8 cellular contexts compared by ENCODE assay signal in genomic region chr7:139034855-139035587, GRCh38. TPM values are rescaled to one million over a fixed set of nuclear protein-coding genes. Genes with fewer than 3 reads are reported as not detected.
A peak's percentile ranks its signal among the peaks of the same experiment; 100 is the strongest.
DNase-seq lines count a peak whose midpoint lies in the region; ATAC-seq and TF ChIP-seq lines count a peak whose summit lies in the region.

No MANE protein-coding gene starts in this region.

- no peak for TF ChIP-seq CTCF in WI38 (IDR thresholded peaks at IDR 0.05; ENCODE audit: low read depth, low read length)
- no peak for TF ChIP-seq CTCF in endodermal cell (conservative IDR thresholded peaks at IDR 0.05)

- peak overlapping the region; percentile 70 for H3K4me3 Mint-ChIP-seq in endodermal cell

- peaks cover 10% of the 10 kb centered on the region for H3K4me1 Mint-ChIP-seq in endodermal cell

- peak overlapping the region; percentile 25 for H3K9ac ChIP-seq in endodermal cell (ENCODE audit: extremely low read depth, low read length, poor library complexity, severe bottlenecking)

- in situ Hi-C loops in Caki2 (cut with HindIII; ENCODE audit: low pct_unique_long_range_greater_than_20kb, low sequenced_read_pairs): no loop called here

- peaks cover 32% of the 10 kb centered on the region for H3K36me3 Mint-ChIP-seq in endodermal cell (ENCODE audit: low read depth)

- H3K36me3 ChIP-seq in endodermal cell (ENCODE audit: control insufficient read depth, insufficient read depth, low read length): peaks cover 4% of the 10 kb centered on the region
- peaks cover 37% of the 10 kb centered on the region for H3K36me3 ChIP-seq in mesodermal cell (ENCODE audit: control insufficient read depth, insufficient read depth, low read length)
- H3K36me3 ChIP-seq in thymus (ENCODE audit: control insufficient read depth, insufficient read depth): peaks cover 4% of the 10 kb centered on the region

- H3K4me3 ChIP-seq in WI38 (ENCODE audit: low read depth, low read length): peak overlapping the region; percentile 77
- H3K4me3 ChIP-seq in endodermal cell (ENCODE audit: low read length): peak overlapping the region; percentile 60
- peak overlapping the region; percentile 60 for H3K4me3 ChIP-seq in mesodermal cell (ENCODE audit: extremely low read depth, insufficient read depth, low read length, poor library complexity, severe bottlenecking)
- H3K4me3 ChIP-seq in thymus (ENCODE audit: low read length): peak overlapping the region; percentile 74

- H3K9me3 Mint-ChIP-seq in endodermal cell: no peaks in the 10 kb centered on the region

- H3K9me3 ChIP-seq in endodermal cell (ENCODE audit: control insufficient read depth, low read length): no peaks in the 10 kb centered on the region
- H3K9me3 ChIP-seq in mesodermal cell (ENCODE audit: control insufficient read depth, low read length): no peaks in the 10 kb centered on the region
- no peaks in the 10 kb centered on the region for H3K9me3 ChIP-seq in thymus (ENCODE audit: control insufficient read depth)

- ATAC-seq in GM19467 (IDR thresholded peaks at IDR 0.05; ENCODE audit: unreplicated experiment): peak; percentile 18

- peaks cover 2% of the 10 kb centered on the region for H3K27me3 Mint-ChIP-seq in endodermal cell (ENCODE audit: insufficient read depth)

- no peak overlapping the region for H3K27ac Mint-ChIP-seq in endodermal cell

- H3K27me3 ChIP-seq in endodermal cell (ENCODE audit: control insufficient read depth, insufficient read depth, low read length, poor library complexity, severe bottlenecking) (peaks cover 6% of the 10 kb centered on the region), thymus (ENCODE audit: control insufficient read depth, insufficient read depth) (no peaks in the 10 kb centered on the region)

- no peak overlapping the region for H3K27ac ChIP-seq in endodermal cell (ENCODE audit: low read depth, low read length)
- H3K27ac ChIP-seq in mesodermal cell (ENCODE audit: low read depth, low read length, severe bottlenecking): no peak overlapping the region
- H3K27ac ChIP-seq in thymus (ENCODE audit: low read depth): no peak overlapping the region

- H3K4me1 ChIP-seq in endodermal cell (ENCODE audit: control insufficient read depth, insufficient read depth, low read length) (no peaks in the 10 kb centered on the region), mesodermal cell (ENCODE audit: control insufficient read depth, insufficient read depth, low read length, poor library complexity, severe bottlenecking) (peaks cover 7% of the 10 kb centered on the region), thymus (ENCODE audit: control insufficient read depth, insufficient read depth, low read length) (peaks cover 19% of the 10 kb centered on the region)

- DNase-seq in Caki2 (ENCODE audit: low read depth): peak; percentile 19
- peak; percentile 48 for DNase-seq in HK-2 (ENCODE audit: unreplicated experiment)
- DNase-seq in endodermal cell: peak; percentile 71
- DNase-seq in COLO829 (ENCODE audit: low spot score): no peak

- 45 to 82% methylated on average over 16 to 48 of the region's 48 CpGs for WGBS in endodermal cell (ENCODE audit: insufficient coverage in 1 of 2, insufficient read length in 1 of 2), 2 experiments
- WGBS in mesodermal cell (ENCODE audit: insufficient coverage in 2 of 2), 2 experiments: 32 to 33% methylated on average over 35 to 40 of the region's 48 CpGs
- 2% methylated on average over 48 of the region's 48 CpGs for WGBS in thymus

RNA-seq across cellular contexts. Expression of gene ZC3HAV1L, which starts 0.8 kb away (rescaled TPM):
- 14.2 and 25.1 TPM in 2 replicates for total RNA-seq in Caki2 (2014; rRNA removed; shearing (Covaris generic); ENCODE audit: low replicate concordance)
- total RNA-seq in endodermal cell: 10 to 100 TPM in 1 of 2 donors, 1 to 10 TPM in 1; 9.7 to 10.9 TPM
- polyA plus RNA-seq in endodermal cell (2013, experiment 1 of 2): 8.2 TPM
- 8.4 TPM for polyA plus RNA-seq in endodermal cell (2013, experiment 2 of 2)
- 6.4 TPM for polyA plus RNA-seq in mesodermal cell (2013, experiment 1 of 2)
- polyA plus RNA-seq in mesodermal cell (2013, experiment 2 of 2): 5.4 TPM
- 0.50 TPM for polyA plus RNA-seq in thymus

RNA-seq across cellular contexts. Expression of gene KIAA1549, which starts 53.8 kb away (rescaled TPM):
- total RNA-seq in Caki2 (2014; rRNA removed; shearing (Covaris generic); ENCODE audit: low replicate concordance): 0.58 and 1.6 TPM in 2 replicates
- total RNA-seq in endodermal cell: 10 to 100 TPM; 18.7 to 19.3 TPM
- 22.6 TPM for polyA plus RNA-seq in endodermal cell (2013, experiment 1 of 2)
- 21.7 TPM for polyA plus RNA-seq in endodermal cell (2013, experiment 2 of 2)
- 14.8 TPM for polyA plus RNA-seq in mesodermal cell (2013, experiment 1 of 2)
- polyA plus RNA-seq in mesodermal cell (2013, experiment 2 of 2): 13.1 TPM
- 0.48 TPM for polyA plus RNA-seq in thymus
